In genomic region chr7:45563804-45564461, GRCh38 we compare ENCODE assay signal across 27 cellular contexts. TPM values are rescaled to one million over a fixed set of nuclear protein-coding genes. Genes with fewer than 3 reads are reported as not detected.
DNase-seq lines count a peak whose midpoint lies in the region; ATAC-seq and TF ChIP-seq lines count a peak whose summit lies in the region.
"Had no signal": no experiment of that assay in that cellular context is flagged by ENCODE, and none has a peak within 500 bp of the region (broad histone marks: within the 10 kb centered on the region; RNA-seq: fewer than 3 reads in every experiment).

No MANE protein-coding gene starts in this region.

- DNase-seq in D341Med (ENCODE audit: low spot score) (peak; percentile 63), cerebellum (ENCODE audit: low spot score) (peak; percentile 65), left ventricle myocardium inferior (peak; percentile 35), retina (peak; percentile 74), NCI-H2029 treated with DMSO at 0.1 percent for 48 hours (lab: John Stamatoyannopoulos, UW) (no peak), ACHN (no peak)
- no peak for DNase-seq in CD4-positive, alpha-beta memory T cell
- DNase-seq: activated CD4-positive, CD25-positive, alpha-beta regulatory T cell treated with anti-CD3 and anti-CD28 coated beads, Interleukin-2, amount 50 U/mL, for 72 hours; activated naive CD4-positive, alpha-beta T cell treated with Interleukin-2 at 50 U/mL for 16 hours; activated T-cell treated with anti-CD3 and anti-CD28 coated beads, Interleukin-2, amount 50 U/mL, for 4 hours; CD8-positive, alpha-beta T cell; DMS153; effector CD8-positive, alpha-beta T cell; foreskin melanocyte; Karpas-422; naive B cell; NCI-H1694 treated with DMSO at 0.1 percent for 48 hours; NCI-H774; OCI-M1; ovary; SHP77 treated with DMSO at 0.1 percent for 48 hours; stimulated activated CD4-positive, alpha-beta T cell treated with anti-CD3 and anti-CD28 coated beads, Interleukin-1b, Interleukin-23, amount 100 ng/mL, for 48 hours; SW 1271 had no signal

- no peak overlapping the region for H3K27ac Mint-ChIP-seq in CD4-positive, alpha-beta memory T cell
- H3K27ac Mint-ChIP-seq: CD8-positive, alpha-beta T cell; memory B cell; naive B cell; stimulated activated effector memory CD8-positive, alpha-beta T cell treated with anti-CD3 and anti-CD28 coated beads, Interleukin-12 subunit alpha, Interleukin-12 subunit beta, amount 100 ng/mL, for 72 hours had no signal

- CTCF ChIA-PET in CD4-positive, alpha-beta memory T cell (lab: Charles Lee; ENCODE audit: partially characterized antibody), result no interaction called here

- in situ Hi-C loops in ACHN (cut with HindIII; ENCODE audit: low pct_ligation_motif_present, low pct_unique_long_range_greater_than_20kb, low sequenced_read_pairs), result no loop called here

- peaks cover 25% of the 10 kb centered on the region for H3K4me1 ChIP-seq in left ventricle myocardium inferior
- H3K4me1 ChIP-seq in CD4-positive, alpha-beta memory T cell (ENCODE audit: insufficient read depth, low read length), result no peaks in the 10 kb centered on the region

- peak overlapping the region; percentile 70 for H3K27ac ChIP-seq in left ventricle myocardium inferior (replicated peaks)
- H3K27ac ChIP-seq in CD4-positive, alpha-beta memory T cell (ENCODE audit: low read depth, low read length), result no peak overlapping the region
- H3K27ac ChIP-seq: ovary had no signal

- peak overlapping the region; percentile 52 for H3K4me3 ChIP-seq in left ventricle myocardium inferior
- no peak overlapping the region for H3K4me3 ChIP-seq in CD4-positive, alpha-beta memory T cell (ENCODE audit: low read length in 2 of 2)
- H3K4me3 ChIP-seq: ovary had no signal

- peaks cover 4 to 7% of the 10 kb centered on the region in 2 donors for H3K27me3 Mint-ChIP-seq in CD4-positive, alpha-beta memory T cell

- intact Hi-C loops in left ventricle myocardium inferior (cut with micrococcal nuclease), result no loop called here
- intact Hi-C loops in CD4-positive, alpha-beta memory T cell (cut with micrococcal nuclease), result no loop called here

- peaks cover 0 to 12% (median 5%) of the 10 kb centered on the region in 8 donors for H3K9me3 Mint-ChIP-seq in CD4-positive, alpha-beta memory T cell

- ATAC-seq in HG03196 (IDR thresholded peaks at IDR 0.05; ENCODE audit: unreplicated experiment), result no peak
- ATAC-seq: activated T-cell treated with anti-CD3 and anti-CD28 coated beads, Interleukin-2, amount 50 U/mL, for 4 hours; CD8-positive, alpha-beta T cell; stimulated activated effector memory CD8-positive, alpha-beta T cell treated with anti-CD3 and anti-CD28 coated beads, Interleukin-12 subunit alpha, Interleukin-12 subunit beta, amount 100 ng/mL, for 72 hours had no signal

- TF ChIP-seq CTCF in left ventricle myocardium inferior (IDR thresholded peaks at IDR 0.05; ENCODE audit: borderline replicate concordance), result no peak

- no peaks in the 10 kb centered on the region for H3K36me3 ChIP-seq in left ventricle myocardium inferior
- no peaks in the 10 kb centered on the region for H3K36me3 ChIP-seq in CD4-positive, alpha-beta memory T cell (ENCODE audit: insufficient read depth, low read length)
- H3K36me3 ChIP-seq: ovary had no signal

- H3K4me1 Mint-ChIP-seq in CD4-positive, alpha-beta memory T cell, result no peaks in the 10 kb centered on the region
- H3K4me1 Mint-ChIP-seq: central memory CD8-positive, alpha-beta T cell; memory B cell; naive B cell; stimulated activated effector memory CD8-positive, alpha-beta T cell treated with anti-CD3 and anti-CD28 coated beads, Interleukin-12 subunit alpha, Interleukin-12 subunit beta, amount 100 ng/mL, for 72 hours had no signal

- peaks cover 17% of the 10 kb centered on the region for H3K9me3 ChIP-seq in left ventricle myocardium inferior (replicated peaks)
- H3K9me3 ChIP-seq in CD4-positive, alpha-beta memory T cell (ENCODE audit: control insufficient read depth in 1 of 2, low read length in 2 of 2), result no peaks in the 10 kb centered on the region
- H3K9me3 ChIP-seq: ovary had no signal

- POLR2A ChIA-PET in CD4-positive, alpha-beta memory T cell (lab: Charles Lee; ENCODE audit: partially characterized antibody), result no interaction called here

- no peaks in the 10 kb centered on the region for H3K27me3 ChIP-seq in left ventricle myocardium inferior (ENCODE audit: low read depth)
- no peaks in the 10 kb centered on the region for H3K27me3 ChIP-seq in CD4-positive, alpha-beta memory T cell (ENCODE audit: insufficient read depth, low read length)
- H3K27me3 ChIP-seq: ovary had no signal

- no peaks in the 10 kb centered on the region for H3K36me3 Mint-ChIP-seq in CD4-positive, alpha-beta memory T cell
- H3K36me3 Mint-ChIP-seq: CD8-positive, alpha-beta T cell; naive B cell; stimulated activated effector memory CD8-positive, alpha-beta T cell treated with anti-CD3 and anti-CD28 coated beads, Interleukin-12 subunit alpha, Interleukin-12 subunit beta, amount 100 ng/mL, for 72 hours had no signal

- H3K4me3 Mint-ChIP-seq in CD4-positive, alpha-beta memory T cell, result no peak overlapping the region
- H3K4me3 Mint-ChIP-seq: activated T-cell treated with anti-CD3 and anti-CD28 coated beads, Interleukin-2, amount 50 U/mL, for 4 hours; CD8-positive, alpha-beta T cell; central memory CD8-positive, alpha-beta T cell; memory B cell; naive B cell; stimulated activated effector memory CD8-positive, alpha-beta T cell treated with anti-CD3 and anti-CD28 coated beads, Interleukin-12 subunit alpha, Interleukin-12 subunit beta, amount 100 ng/mL, for 72 hours had no signal

RNA-seq across cellular contexts. Expression of gene ADCY1, which starts 10.2 kb away (rescaled TPM):
- total RNA-seq in cerebellum (93.5 TPM), left ventricle myocardium inferior (2.8 TPM)
- total RNA-seq in CD4-positive, alpha-beta memory T cell, result not detected
- polyA plus RNA-seq in CD4-positive, alpha-beta memory T cell, result under 1 TPM in 1 of 2 donors, not detected in 1; 0.02 TPM
- total RNA-seq: CD8-positive, alpha-beta T cell had no signal

Comparison
In these comparisons a context has a peak if more than half of its experiments do, and no peak if none do; other contexts are left out.
1. DNase-seq: peak in D341Med (single experiment), cerebellum (single experiment), left ventricle myocardium inferior (single experiment) and retina (single experiment); none in NCI-H2029 treated with DMSO at 0.1 percent for 48 hours (single experiment), CD4-positive, alpha-beta memory T cell (0 of 5) and ACHN (single experiment).
2. RNA of gene ADCY1, which starts 10.2 kb away (total RNA-seq): 93.5 TPM in cerebellum (single experiment); 2.8 TPM in left ventricle myocardium inferior (single experiment) and not detected in CD4-positive, alpha-beta memory T cell; every median in the first group is over 10 times any median in the second.